In genomic region chr16:75011634-75012307, GRCh38 we compare ENCODE assay signal across 8 cellular contexts. TPM values are rescaled to one million over a fixed set of nuclear protein-coding genes. Genes with fewer than 3 reads are reported as not detected.
DNase-seq lines count a peak whose midpoint lies in the region; ATAC-seq and TF ChIP-seq lines count a peak whose summit lies in the region.

No MANE protein-coding gene starts in this region.

- 83 to 90% methylated on average over 2 to 3 of the region's 3 CpGs for WGBS in mesodermal cell (ENCODE audit: insufficient coverage in 2 of 2), 2 experiments
- 13% methylated on average over 3 of the region's 3 CpGs for WGBS in suprapubic skin

- H3K9me3 ChIP-seq in SK-N-MC (ENCODE audit: low read depth, low read length) (no peaks in the 10 kb centered on the region), mesodermal cell (ENCODE audit: control insufficient read depth, low read length) (no peaks in the 10 kb centered on the region), suprapubic skin (no peaks in the 10 kb centered on the region)

- no peak for TF ChIP-seq POLR2A in suprapubic skin (IDR thresholded peaks at IDR 0.05)

- no peak for TF ChIP-seq CTCF in cardiac fibroblast (IDR thresholded peaks at IDR 0.05; ENCODE audit: low read depth, low read length)
- no peak for TF ChIP-seq CTCF in suprapubic skin (IDR thresholded peaks at IDR 0.05)

- H3K9ac ChIP-seq in SK-N-MC (ENCODE audit: insufficient read length): no peak overlapping the region

- no peak for TF ChIP-seq EP300 in suprapubic skin (IDR thresholded peaks at IDR 0.05)

- DNase-seq in activated CD4-positive, CD25-positive, alpha-beta regulatory T cell (lab: John Stamatoyannopoulos, UW): no peak
- DNase-seq in SK-N-MC (ENCODE audit: low read depth, low spot score): no peak
- peak; percentile 88 to 96 for DNase-seq in cardiac fibroblast (ENCODE audit: low read depth in 2 of 2)
- no peak for DNase-seq in suprapubic skin (ENCODE audit: low spot score in 2 of 2)
- no peak for DNase-seq in NCI-H1092 treated with DMSO at 0.1 percent for 48 hours (lab: John Stamatoyannopoulos, UW)

- ATAC-seq in activated CD4-positive, CD25-positive, alpha-beta regulatory T cell treated with anti-CD3 and anti-CD28 coated beads, Interleukin-2, amount 50 U/mL, for 24 hours: peak; percentile 93 to 95
- peak; percentile 70 for ATAC-seq in HG02885 (IDR thresholded peaks at IDR 0.05; ENCODE audit: poor library complexity, unreplicated experiment)

- H3K27me3 ChIP-seq in suprapubic skin: no peaks in the 10 kb centered on the region

- H3K4me1 ChIP-seq in mesodermal cell (ENCODE audit: control insufficient read depth, insufficient read depth, low read length, poor library complexity, severe bottlenecking) (peaks cover 17% of the 10 kb centered on the region), suprapubic skin (peaks cover 28% of the 10 kb centered on the region)

- H3K27ac ChIP-seq in SK-N-MC (peak overlapping the region; percentile 83), mesodermal cell (ENCODE audit: low read depth, low read length, severe bottlenecking) (peak overlapping the region; percentile 62), suprapubic skin (peak overlapping the region; percentile 93)

- no peaks in the 10 kb centered on the region for H3K36me3 ChIP-seq in SK-N-MC (ENCODE audit: insufficient read depth, low read length)
- peaks cover 11% of the 10 kb centered on the region for H3K36me3 ChIP-seq in mesodermal cell (ENCODE audit: control insufficient read depth, insufficient read depth, low read length)
- no peaks in the 10 kb centered on the region for H3K36me3 ChIP-seq in suprapubic skin

- peak overlapping the region; percentile 49 for H3K4me3 ChIP-seq in SK-N-MC
- no peak overlapping the region for H3K4me3 ChIP-seq in cardiac fibroblast (replicated peaks in 1 of 2; ENCODE audit: low read depth in 2 of 2, low read length in 2 of 2)
- no peak overlapping the region for H3K4me3 ChIP-seq in mesodermal cell (ENCODE audit: extremely low read depth, insufficient read depth, low read length, poor library complexity, severe bottlenecking)
- peak overlapping the region; percentile 19 for H3K4me3 ChIP-seq in suprapubic skin

RNA-seq across cellular contexts. Expression of gene ZNRF1, which starts 12.9 kb away (rescaled TPM):
- 41.7 TPM for polyA plus RNA-seq in mesodermal cell (2013, experiment 1 of 2)
- polyA plus RNA-seq in mesodermal cell (2013, experiment 2 of 2): 30.4 TPM
- 10 to 100 TPM; 13.0 to 16.7 (median 15.8) TPM for total RNA-seq in suprapubic skin

RNA-seq across cellular contexts. Expression of gene WDR59, which starts 26.8 kb away (rescaled TPM):
- 51.8 TPM for polyA plus RNA-seq in mesodermal cell (2013, experiment 1 of 2)
- polyA plus RNA-seq in mesodermal cell (2013, experiment 2 of 2): 49.5 TPM
- 100 to 1,000 TPM in 1 of 4 donors, 10 to 100 TPM in 3; 26.2 to 153 (median 59.1) TPM for total RNA-seq in suprapubic skin

Comparison
In these comparisons a context has a peak if more than half of its experiments do, and no peak if none do; other contexts are left out.
1. DNase-seq: peak in cardiac fibroblast (2 of 2); none in activated CD4-positive, CD25-positive, alpha-beta regulatory T cell (0 of 4), SK-N-MC (single experiment), suprapubic skin (0 of 2) and NCI-H1092 treated with DMSO at 0.1 percent for 48 hours (single experiment).
2. H3K4me3 ChIP-seq: peak in SK-N-MC (single experiment) and suprapubic skin (single experiment); none in cardiac fibroblast (0 of 2) and mesodermal cell (single experiment).
3. Peak in every context shown above with its lines, with median percentiles within 50 percentile points of each other: H3K27ac ChIP-seq.